Comparison of ENCODE assay signal across 21 cellular contexts in the genomic region with DNA sequence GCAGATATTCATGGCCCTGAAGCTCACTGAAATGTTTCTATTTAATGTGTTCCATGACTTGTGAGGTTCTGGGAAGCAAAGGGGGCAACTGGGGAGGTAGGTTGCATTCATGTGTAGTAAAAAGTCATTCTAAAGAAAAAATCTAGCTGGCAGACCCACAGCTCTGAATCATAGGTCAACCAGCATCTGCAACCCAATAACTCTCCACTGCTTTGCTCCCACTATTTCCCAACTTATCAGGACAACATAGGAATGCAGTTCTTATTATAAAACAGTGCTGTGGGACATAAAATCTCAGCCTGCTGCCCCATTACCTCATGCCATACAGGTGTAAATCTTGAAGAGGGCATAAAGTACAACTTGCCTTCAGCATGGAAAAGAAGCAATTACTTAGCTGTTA.
"Had no signal": no experiment of that assay in that cellular context is flagged by ENCODE, and none has a peak within 500 bp of the region (broad histone marks: within the 10 kb centered on the region; RNA-seq: fewer than 3 reads in every experiment).

No MANE protein-coding gene starts in this region.

- ATAC-seq: heart left ventricle; mucosa of descending colon; naive thymus-derived CD8-positive, alpha-beta T cell; psoas muscle; right lobe of liver; stimulated activated naive B cell treated with anti-CD40 and anti-IgM and Interleukin-4, amounts not matched to agents 10 μg/mL and 1 μg/mL and 100 μg/mL, for 72 hours; stimulated activated naive CD8-positive, alpha-beta T cell treated with anti-CD3 and anti-CD28 coated beads, Interleukin-15, amount 100 ng/mL, for 72 hours; upper lobe of right lung had no signal

- H3K27me3 ChIP-seq: esophagus squamous epithelium, heart left ventricle, neutrophil, right lobe of liver, spleen, testis, tibial nerve, upper lobe of right lung, vagina had no signal

- DNase-seq: esophagus squamous epithelium; foreskin melanocyte; heart left ventricle; hippocampal formation; kidney glomerular epithelial cell; mucosa of descending colon; naive thymus-derived CD8-positive, alpha-beta T cell; psoas muscle; retina; right lobe of liver; spleen; stimulated activated CD4-positive, alpha-beta T cell treated with anti-CD3 and anti-CD28 coated beads, Interleukin-15, amount 100 ng/mL, for 24 hours; stimulated activated CD4-positive, alpha-beta T cell treated with anti-CD3 and anti-CD28 coated beads, Interleukin-1b, Interleukin-23, amount 100 ng/mL, for 48 hours; stimulated activated CD4-positive, alpha-beta T cell treated with anti-CD3 and anti-CD28 coated beads, Interleukin-4, amount 100 ng/mL, for 24 hours; stimulated activated naive B cell treated with anti-CD40 and anti-IgM and Interleukin-4, amounts not matched to agents 10 μg/mL and 1 μg/mL and 100 μg/mL, for 72 hours; stimulated activated naive CD8-positive, alpha-beta T cell treated with anti-CD3 and anti-CD28 coated beads, Interleukin-15, amount 100 ng/mL, for 72 hours; testis; upper lobe of right lung had no signal

- H3K27ac ChIP-seq: esophagus squamous epithelium, heart left ventricle, neutrophil, psoas muscle, right lobe of liver, spleen, testis, tibial nerve, upper lobe of right lung, vagina had no signal

- H3K4me1 ChIP-seq: esophagus squamous epithelium, heart left ventricle, psoas muscle, right lobe of liver, spleen, testis, tibial nerve, upper lobe of right lung, vagina had no signal

- H3K4me3 ChIP-seq: esophagus squamous epithelium, heart left ventricle, mucosa of descending colon, psoas muscle, right lobe of liver, spleen, testis, tibial nerve, upper lobe of right lung, vagina had no signal

- H3K9me3 ChIP-seq: esophagus squamous epithelium, neutrophil, psoas muscle, right lobe of liver, testis, upper lobe of right lung, vagina had no signal

- H3K36me3 ChIP-seq: esophagus squamous epithelium, heart left ventricle, neutrophil, right lobe of liver, spleen, tibial nerve, upper lobe of right lung, vagina had no signal
